10 cellular contexts compared by ENCODE assay signal in genomic region chr6:125816828-125817280, GRCh38.
"Had no signal": no experiment of that assay in that cellular context is flagged by ENCODE, and none has a peak within 500 bp of the region (broad histone marks: within the 10 kb centered on the region; RNA-seq: fewer than 3 reads in every experiment).

No MANE protein-coding gene starts in this region.

- H3K36me3 ChIP-seq: ovary, sigmoid colon, thoracic aorta had no signal

- H3K27ac ChIP-seq: brain microvascular endothelial cell, ovary, thoracic aorta had no signal

- H3K27me3 ChIP-seq: brain microvascular endothelial cell, ovary, sigmoid colon had no signal

- H3K9me3 ChIP-seq: ovary, sigmoid colon, thoracic aorta had no signal

- DNase-seq: activated CD4-positive, alpha-beta T cell treated with anti-CD3 and anti-CD28 coated beads, Interleukin-2, amount 50 U/mL, for 1 hour; activated T-cell treated with anti-CD3 and anti-CD28 coated beads, Interleukin-2, amount 50 U/mL, for 1 hour; brain microvascular endothelial cell; effector memory CD8-positive, alpha-beta T cell; hypothalamus; ovary; sigmoid colon; stimulated activated CD4-positive, alpha-beta T cell treated with anti-CD3 and anti-CD28 coated beads, Interleukin-12 subunit alpha, Interleukin-12 subunit beta, amount 100 ng/mL, for 4 hours; stimulated activated CD4-positive, alpha-beta T cell treated with anti-CD3 and anti-CD28 coated beads, Interleukin-2, amount 100 ng/mL, for 48 hours had no signal

- H3K4me3 ChIP-seq: ovary, sigmoid colon, thoracic aorta had no signal
